ENCODE assay signal across 14 cellular contexts in the genomic region with DNA sequence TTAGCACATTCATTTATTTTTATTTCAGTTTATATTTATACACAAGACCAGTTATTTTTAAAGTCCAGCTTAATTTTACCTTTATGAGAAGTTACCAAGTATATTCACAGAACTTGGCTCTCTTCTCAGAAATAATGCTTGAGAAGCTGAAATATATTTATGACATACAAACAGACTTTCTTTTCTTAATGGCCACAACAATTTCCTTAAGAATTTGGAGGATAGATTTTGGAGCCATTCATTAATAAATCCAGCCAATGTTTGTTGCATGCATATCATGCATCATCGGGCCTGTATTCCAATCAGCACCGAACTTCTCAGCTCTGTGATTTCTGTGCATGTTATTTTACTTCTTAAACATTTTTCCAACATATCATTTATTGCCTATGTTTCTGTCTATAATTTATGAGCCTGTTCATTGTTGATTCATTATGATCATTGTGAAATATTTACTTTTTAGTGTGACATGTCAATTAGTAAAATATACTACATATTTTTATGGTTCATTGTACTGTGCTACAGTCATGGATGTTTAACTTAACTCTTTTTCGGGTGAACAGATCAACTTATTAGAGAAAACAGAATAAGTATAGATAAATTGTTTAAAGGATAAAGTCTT. TPM values are rescaled to one million over a fixed set of nuclear protein-coding genes. Genes with fewer than 3 reads are reported as not detected.
DNase-seq lines count a peak whose midpoint lies in the region; ATAC-seq and TF ChIP-seq lines count a peak whose summit lies in the region.
"Had no signal": no experiment of that assay in that cellular context is flagged by ENCODE, and none has a peak within 500 bp of the region (broad histone marks: within the 10 kb centered on the region; RNA-seq: fewer than 3 reads in every experiment).

No MANE protein-coding gene starts in this region.

- peaks cover 6% of the 10 kb centered on the region for H3K79me2 ChIP-seq in osteoblast (ENCODE audit: insufficient read depth, low read length)

- TF ChIP-seq CTCF in Panc1 (IDR thresholded peaks at IDR 0.05) (no peak), fibroblast of villous mesenchyme (IDR thresholded peaks at IDR 0.05; ENCODE audit: insufficient read depth, low read depth, low read length) (no peak), osteoblast (IDR thresholded peaks at IDR 0.05; ENCODE audit: extremely low read depth, low read depth, low read length) (no peak)

- H3K36me3 ChIP-seq in Panc1 (ENCODE audit: control insufficient read depth, insufficient read depth, low read length) (no peaks in the 10 kb centered on the region; the same call in 1 of the 2 replicates), osteoblast (ENCODE audit: insufficient read depth, low read length) (no peaks in the 10 kb centered on the region)
- H3K36me3 ChIP-seq: BLaER1 treated with 17β-estradiol and CSF1 and Interleukin-3, amounts not matched to agents 10 nM and 100 nM had no signal

- in situ Hi-C loops in Caki2 (cut with HindIII; ENCODE audit: low pct_unique_long_range_greater_than_20kb, low sequenced_read_pairs) = no loop called here
- in situ Hi-C loops in Panc1 (cut with HindIII; ENCODE audit: low pct_unique_long_range_greater_than_20kb, low sequenced_read_pairs) = no loop called here

- intact Hi-C loops in Panc1 (cut with micrococcal nuclease; ENCODE audit: unreplicated experiment) = loop anchor here (10.0 kb wide), 1 partner anchor 710 kb away; no protein-coding TSS in a partner anchor

- ATAC-seq in Panc1 (no peak), GM18868 (IDR thresholded peaks at IDR 0.05; ENCODE audit: unreplicated experiment) (no peak)
- ATAC-seq: activated CD4-positive, alpha-beta T cell treated with anti-CD3 and anti-CD28 coated beads for 36 hours had no signal

- H4K20me1 ChIP-seq in osteoblast (ENCODE audit: insufficient read depth, low read length) = no peaks in the 10 kb centered on the region
- H4K20me1 ChIP-seq: BLaER1 treated with 17β-estradiol and CSF1 and Interleukin-3, amounts not matched to agents 10 nM and 100 nM had no signal

- no peaks in the 10 kb centered on the region for H3K27me3 ChIP-seq in Panc1 (ENCODE audit: control insufficient read depth, insufficient read depth, low read length)
- no peaks in the 10 kb centered on the region for H3K27me3 ChIP-seq in osteoblast (ENCODE audit: insufficient read depth, low read length)

- POLR2A ChIA-PET in Panc1 (lab: Charles Lee) = no interaction called here

- CTCF ChIA-PET in Panc1 (lab: Charles Lee) = no interaction called here

- no peak overlapping the region for H2AFZ ChIP-seq in osteoblast (ENCODE audit: low read length)

- H3K9me3 ChIP-seq in Panc1 (ENCODE audit: control insufficient read depth, insufficient read depth, low read depth, low read length) (peaks cover 19% of the 10 kb centered on the region; the same call in 1 of the 2 replicates), osteoblast (ENCODE audit: low read depth, low read length) (no peaks in the 10 kb centered on the region)

- H3K4me2 ChIP-seq in osteoblast (ENCODE audit: insufficient read depth, low read length) = no peak overlapping the region
- H3K4me2 ChIP-seq: BLaER1 treated with 17β-estradiol and CSF1 and Interleukin-3, amounts not matched to agents 10 nM and 100 nM had no signal

- DNase-seq in Caki2 (ENCODE audit: low read depth) (peak; percentile 48), Panc1 (ENCODE audit: low read depth, low spot score) (no peak), fibroblast of villous mesenchyme (ENCODE audit: low read depth) (no peak), osteoblast (ENCODE audit: insufficient read length, low spot score, missing footprints) (peak; percentile 31), retina (no peak), NCI-H2107 (lab: John Stamatoyannopoulos, UW) (no peak), NCI-H1436 treated with DMSO at 0.1 percent for 48 hours (lab: John Stamatoyannopoulos, UW) (no peak)
- DNase-seq: activated CD4-positive, alpha-beta T cell treated with anti-CD3 and anti-CD28 coated beads for 36 hours; activated gamma-delta T cell; NCI-H524; stimulated activated naive CD4-positive, alpha-beta T cell had no signal

- BruUV-seq in Panc1 (replicated peaks; lab: Mats Ljungman, UMichigan) = no TSS peak

- H3K4me3 ChIP-seq in Panc1 (ENCODE audit: low read depth in 2 of 2, low read length in 2 of 2) = peak overlapping the region; percentile 37 to 81
- peak overlapping the region; percentile 75 for H3K4me3 ChIP-seq in fibroblast of villous mesenchyme (ENCODE audit: low read depth, low read length)
- no peak overlapping the region for H3K4me3 ChIP-seq in osteoblast (ENCODE audit: insufficient read depth, low read length)
- H3K4me3 ChIP-seq: BLaER1 treated with 17β-estradiol and CSF1 and Interleukin-3, amounts not matched to agents 10 nM and 100 nM; SK-N-MC had no signal

- H3K27ac ChIP-seq in Panc1 (ENCODE audit: low read length) (peak overlapping the region; percentile 95), osteoblast (ENCODE audit: low read depth, low read length) (no peak overlapping the region)
- H3K27ac ChIP-seq: BLaER1 treated with 17β-estradiol and CSF1 and Interleukin-3, amounts not matched to agents 10 nM and 100 nM; SK-N-MC had no signal

- H3K4me1 ChIP-seq in Panc1 (ENCODE audit: control insufficient read depth, insufficient read depth, low read length) (peaks cover 16% of the 10 kb centered on the region), osteoblast (ENCODE audit: insufficient read depth, low read length) (peaks cover 19% of the 10 kb centered on the region)
- H3K4me1 ChIP-seq: BLaER1 treated with 17β-estradiol and CSF1 and Interleukin-3, amounts not matched to agents 10 nM and 100 nM had no signal

RNA-seq across cellular contexts. Expression of gene GULP1, which starts 3.5 kb away (rescaled TPM):
- total RNA-seq in Caki2 (2014; rRNA removed; shearing (Covaris generic); ENCODE audit: low replicate concordance) = 144 and 172 TPM in 2 replicates
- 51.5 TPM for total RNA-seq in Panc1 (2021; ENCODE audit: unreplicated experiment)
- 29.2 TPM for polyA plus RNA-seq in Panc1 (2012; ENCODE audit: insufficient read length)
- total RNA-seq in fibroblast of villous mesenchyme = 53.1 and 118 TPM in 2 replicates
- 21.7 and 23.0 TPM in 2 replicates for total RNA-seq in osteoblast
- total RNA-seq: activated CD4-positive, alpha-beta T cell treated with anti-CD3 and anti-CD28 coated beads for 36 hours had no signal

Comparison
In these comparisons a context has a peak if more than half of its experiments do, and no peak if none do; other contexts are left out.
1. DNase-seq: peak in Caki2 (single experiment) and osteoblast (single experiment); none in Panc1 (single experiment), fibroblast of villous mesenchyme (single experiment), retina (single experiment), NCI-H2107 (single experiment) and NCI-H1436 treated with DMSO at 0.1 percent for 48 hours (single experiment).